8 cellular contexts compared by ENCODE assay signal in the genomic region with DNA sequence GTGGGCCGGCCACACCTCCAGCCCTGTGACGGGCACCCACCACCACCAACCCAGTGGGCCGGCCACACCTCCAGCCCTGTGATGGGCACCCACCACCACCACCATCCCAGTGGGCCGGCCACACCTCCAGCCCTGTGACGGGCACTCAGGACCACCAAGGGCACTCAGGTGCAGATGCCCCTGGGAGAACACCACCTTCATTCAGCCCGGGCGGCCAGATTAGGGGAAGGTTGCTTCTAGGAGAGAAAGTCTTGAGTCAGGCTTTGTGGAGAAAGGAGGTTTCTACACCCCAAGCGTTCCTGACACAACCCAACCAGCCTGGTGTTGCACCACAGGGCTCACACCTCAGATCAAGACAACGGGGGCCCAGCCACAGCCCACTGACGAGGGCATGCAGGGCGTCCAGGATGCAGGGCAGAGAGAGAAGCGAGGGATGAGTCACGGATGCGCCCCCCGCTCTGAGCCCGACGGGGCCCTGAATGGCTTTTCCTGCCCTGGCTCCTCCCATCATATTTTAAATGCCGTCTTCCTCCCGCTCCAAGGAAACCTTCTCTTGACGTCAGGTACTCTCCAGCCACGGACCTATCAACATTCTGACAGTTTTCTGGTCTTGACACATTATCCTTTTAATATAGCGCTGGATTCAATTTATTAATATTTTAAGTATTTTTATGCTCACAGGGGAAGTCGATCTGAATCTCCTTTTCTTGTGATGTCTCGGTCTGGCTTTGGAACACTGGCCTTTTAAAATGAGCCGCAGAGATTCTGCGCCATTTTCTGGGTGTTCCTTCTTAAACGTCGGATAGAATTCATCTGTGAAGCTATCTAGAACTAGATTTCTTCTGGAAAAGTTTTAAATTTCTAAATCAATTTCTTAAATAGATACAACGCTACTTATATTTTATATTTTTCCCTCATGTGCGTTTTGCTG. TPM values are rescaled to one million over a fixed set of nuclear protein-coding genes. Genes with fewer than 3 reads are reported as not detected.
A peak's percentile ranks its signal among the peaks of the same experiment; 100 is the strongest.
DNase-seq lines count a peak whose midpoint lies in the region; ATAC-seq and TF ChIP-seq lines count a peak whose summit lies in the region.

No MANE protein-coding gene starts in this region.

- intact Hi-C loops in activated CD4-positive, alpha-beta T cell treated with anti-CD3 and anti-CD28 coated beads for 36 hours (cut with DNase I, micrococcal nuclease): loop anchor here in 1 of 2 experiments (1.0 kb wide), 4 partner anchors 42 to 139 kb away; a partner anchor contains a TSS

- peak overlapping the region; percentile 62 for H3K4me3 ChIP-seq in CD4-positive, CD25-positive, alpha-beta regulatory T cell (ENCODE audit: low read depth, low read length)
- H3K4me3 ChIP-seq in HFF-Myc (replicated peaks; ENCODE audit: low read depth, low read length) (peak overlapping the region; percentile 95), choroid plexus epithelial cell (ENCODE audit: low read depth, low read length) (peak overlapping the region; percentile 73), kidney epithelial cell (ENCODE audit: low read depth, low read length) (peak overlapping the region; percentile 45)

- H3K27me3 Mint-ChIP-seq in CD4-positive, CD25-positive, alpha-beta regulatory T cell: no peaks in the 10 kb centered on the region
- H3K27me3 Mint-ChIP-seq in activated CD4-positive, alpha-beta T cell treated with anti-CD3 and anti-CD28 coated beads for 36 hours: no peaks in the 10 kb centered on the region

- no peaks in the 10 kb centered on the region for H3K36me3 Mint-ChIP-seq in CD4-positive, CD25-positive, alpha-beta regulatory T cell
- H3K36me3 Mint-ChIP-seq in activated CD4-positive, alpha-beta T cell treated with anti-CD3 and anti-CD28 coated beads for 36 hours (ENCODE audit: low read depth): no peaks in the 10 kb centered on the region

- H3K9me3 Mint-ChIP-seq in CD4-positive, CD25-positive, alpha-beta regulatory T cell: no peaks in the 10 kb centered on the region
- no peaks in the 10 kb centered on the region for H3K9me3 Mint-ChIP-seq in activated CD4-positive, alpha-beta T cell treated with anti-CD3 and anti-CD28 coated beads for 36 hours (ENCODE audit: low read depth)

- CTCF ChIA-PET in activated CD4-positive, alpha-beta T cell treated with anti-CD3 and anti-CD28 coated beads for 36 hours (lab: Charles Lee): no interaction called here

- H3K9me3 ChIP-seq in CD4-positive, CD25-positive, alpha-beta regulatory T cell (ENCODE audit: control insufficient read depth in 2 of 2, low read length in 2 of 2): no peaks in the 10 kb centered on the region

- peak overlapping the region in 2 of 3 donors; percentile 48 to 88 for H3K27ac Mint-ChIP-seq in CD4-positive, CD25-positive, alpha-beta regulatory T cell
- H3K27ac Mint-ChIP-seq in activated CD4-positive, alpha-beta T cell treated with anti-CD3 and anti-CD28 coated beads for 36 hours: peak overlapping the region; percentile 63

- H3K4me1 Mint-ChIP-seq in CD4-positive, CD25-positive, alpha-beta regulatory T cell: peaks cover 0 to 15% (median 5%) of the 10 kb centered on the region in 4 donors
- H3K4me1 Mint-ChIP-seq in activated CD4-positive, alpha-beta T cell treated with anti-CD3 and anti-CD28 coated beads for 36 hours: peaks cover 4% of the 10 kb centered on the region

- POLR2A ChIA-PET in activated CD4-positive, alpha-beta T cell treated with anti-CD3 and anti-CD28 coated beads for 36 hours (lab: Charles Lee): no interaction called here

- ATAC-seq in CD4-positive, CD25-positive, alpha-beta regulatory T cell (ENCODE audit: low read depth in 2 of 2): peak; percentile 66 to 69
- ATAC-seq in activated CD4-positive, alpha-beta T cell treated with anti-CD3 and anti-CD28 coated beads for 36 hours: peak; percentile 82
- no peak for ATAC-seq in HG02571 (IDR thresholded peaks at IDR 0.05; ENCODE audit: unreplicated experiment)

- peak; percentile 63 to 77 (median 73) for DNase-seq in CD4-positive, CD25-positive, alpha-beta regulatory T cell
- DNase-seq in HFF-Myc (ENCODE audit: extremely low read depth, low read depth) (no peak), NCI-H446 (lab: John Stamatoyannopoulos, UW) (peak; percentile 43 to 62), choroid plexus epithelial cell (ENCODE audit: low read depth) (peak; percentile 94), kidney epithelial cell (ENCODE audit: low read depth) (peak; percentile 12)
- DNase-seq in activated CD4-positive, alpha-beta T cell treated with anti-CD3 and anti-CD28 coated beads for 36 hours: peak; percentile 75
- peak; percentile 36 to 63 (median 38) for DNase-seq in stimulated activated CD4-positive, alpha-beta T cell treated with anti-CD3 and anti-CD28 coated beads, Interleukin-12 subunit alpha, Interleukin-12 subunit beta, amount 100 ng/mL, for 48 hours (ENCODE audit: low read depth in 2 of 3, low spot score in 1 of 3)

- no peaks in the 10 kb centered on the region for H3K36me3 ChIP-seq in CD4-positive, CD25-positive, alpha-beta regulatory T cell (ENCODE audit: control insufficient read depth, insufficient read depth, low read length)
- no peaks in the 10 kb centered on the region for H3K36me3 ChIP-seq in kidney epithelial cell (ENCODE audit: control insufficient read depth, insufficient read depth, low read length)

- H3K4me1 ChIP-seq in CD4-positive, CD25-positive, alpha-beta regulatory T cell (ENCODE audit: control insufficient read depth, insufficient read depth, low read length, poor library complexity, severe bottlenecking): peaks cover 10% of the 10 kb centered on the region

- peak overlapping the region; percentile 69 to 90 (median 88) for H3K4me3 Mint-ChIP-seq in CD4-positive, CD25-positive, alpha-beta regulatory T cell
- peak overlapping the region; percentile 77 for H3K4me3 Mint-ChIP-seq in activated CD4-positive, alpha-beta T cell treated with anti-CD3 and anti-CD28 coated beads for 36 hours

- H3K27me3 ChIP-seq in CD4-positive, CD25-positive, alpha-beta regulatory T cell (ENCODE audit: control insufficient read depth, insufficient read depth, low read length): no peaks in the 10 kb centered on the region
- no peaks in the 10 kb centered on the region for H3K27me3 ChIP-seq in kidney epithelial cell (ENCODE audit: control insufficient read depth, insufficient read depth, low read length)

- no peak for TF ChIP-seq CTCF in HFF-Myc (IDR thresholded peaks at IDR 0.05; ENCODE audit: low read depth, low read length, missing control alignments)
- no peak for TF ChIP-seq CTCF in choroid plexus epithelial cell (conservative IDR thresholded peaks at IDR 0.05; ENCODE audit: low read depth, low read length)
- no peak for TF ChIP-seq CTCF in kidney epithelial cell (IDR thresholded peaks at IDR 0.05; ENCODE audit: insufficient read depth, low read length, poor library complexity, severe bottlenecking)

- H3K27ac ChIP-seq in CD4-positive, CD25-positive, alpha-beta regulatory T cell (ENCODE audit: insufficient read depth, low read length, poor library complexity, severe bottlenecking): peak overlapping the region; percentile 86

RNA-seq across cellular contexts. Expression of a gene that starts 0.6 kb away (rescaled TPM):
- total RNA-seq in CD4-positive, CD25-positive, alpha-beta regulatory T cell: 1.7 TPM
- 1 to 10 TPM; 2.5 to 9.2 (median 6.2) TPM for polyA plus RNA-seq in CD4-positive, CD25-positive, alpha-beta regulatory T cell
- total RNA-seq in activated CD4-positive, alpha-beta T cell treated with anti-CD3 and anti-CD28 coated beads for 36 hours: 10 to 100 TPM in 1 of 2 experiments, 1 to 10 TPM in 1; 8.1 to 13.0 TPM
- 10.9 and 16.7 TPM in 2 replicates for total RNA-seq in kidney epithelial cell

RNA-seq across cellular contexts. Expression of a gene that starts 29.5 kb away (rescaled TPM):
- total RNA-seq in CD4-positive, CD25-positive, alpha-beta regulatory T cell: not detected
- polyA plus RNA-seq in CD4-positive, CD25-positive, alpha-beta regulatory T cell: under 1 TPM in 1 of 4 donors, not detected in 3; 0.38 TPM
- under 1 TPM; 0.16 to 0.23 TPM for total RNA-seq in activated CD4-positive, alpha-beta T cell treated with anti-CD3 and anti-CD28 coated beads for 36 hours
- 0.33 TPM in 1 of 2 replicates, not detected in the other for total RNA-seq in kidney epithelial cell

RNA-seq across cellular contexts. Expression of a gene that starts 43.7 kb away (rescaled TPM):
- 51.6 TPM for total RNA-seq in CD4-positive, CD25-positive, alpha-beta regulatory T cell
- 10 to 100 TPM in 3 of 4 donors, 1 to 10 TPM in 1; 8.8 to 18.0 (median 12.3) TPM for polyA plus RNA-seq in CD4-positive, CD25-positive, alpha-beta regulatory T cell
- 10 to 100 TPM; 14.1 to 21.3 TPM for total RNA-seq in activated CD4-positive, alpha-beta T cell treated with anti-CD3 and anti-CD28 coated beads for 36 hours
- 74.5 and 93.0 TPM in 2 replicates for total RNA-seq in kidney epithelial cell

Comparison
In these comparisons a context has a peak if more than half of its experiments do, and no peak if none do; other contexts are left out.
1. H3K4me3 ChIP-seq: peak in every context shown above with its lines; median percentile 95 in HFF-Myc; 73 in choroid plexus epithelial cell; 62 in CD4-positive, CD25-positive, alpha-beta regulatory T cell; 45 in kidney epithelial cell.